Comparison of ENCODE assay signal across 15 cellular contexts in genomic region chr11:123474994-123475393, GRCh38. TPM values are rescaled to one million over a fixed set of nuclear protein-coding genes. Genes with fewer than 3 reads are reported as not detected.
DNase-seq lines count a peak whose midpoint lies in the region; ATAC-seq and TF ChIP-seq lines count a peak whose summit lies in the region.
"Had no signal": no experiment of that assay in that cellular context is flagged by ENCODE, and none has a peak within 500 bp of the region (broad histone marks: within the 10 kb centered on the region; RNA-seq: fewer than 3 reads in every experiment).

No MANE protein-coding gene starts in this region.

- H2BK15ac ChIP-seq in mesenchymal stem cell (ENCODE audit: low read depth, poor library complexity, severe bottlenecking), result no peak overlapping the region

- H3K4me3 Mint-ChIP-seq in activated CD8-positive, alpha-beta T cell treated with anti-CD3 and anti-CD28 coated beads, Interleukin-2, amount 10 ng/mL, durations not matched to agents 7 days and 5 days, result no peak overlapping the region
- H3K4me3 Mint-ChIP-seq: activated T-helper 17 cell treated with anti-CD3 and anti-CD28 coated beads, Interleukin-2, amount 50 U/mL, for 72 hours; B cell; central memory CD8-positive, alpha-beta T cell; stimulated activated effector memory CD8-positive, alpha-beta T cell treated with anti-CD3 and anti-CD28 coated beads, Interleukin-12 subunit alpha, Interleukin-12 subunit beta, amount 100 ng/mL, for 72 hours had no signal

- CTCF ChIA-PET in A673 (lab: Charles Lee), result interaction anchor here (2.4 kb wide), 1 partner anchor 68 kb away, joined by 8 read pairs; no protein-coding TSS in a partner anchor
- CTCF ChIA-PET in activated CD8-positive, alpha-beta T cell treated with anti-CD3 and anti-CD28 coated beads, Interleukin-2, amount 10 ng/mL, durations not matched to agents 7 days and 5 days (lab: Charles Lee), result interaction anchor here (0.8 to 11.4 kb wide), 13 partner anchors 9 to 184 kb away, joined by 3 to 374 read pairs (median 3); no protein-coding TSS in a partner anchor

- H2BK120ac ChIP-seq in mesenchymal stem cell (ENCODE audit: low read depth, low read length), result no peak overlapping the region

- H3K36me3 Mint-ChIP-seq in activated CD8-positive, alpha-beta T cell treated with anti-CD3 and anti-CD28 coated beads, Interleukin-2, amount 10 ng/mL, durations not matched to agents 7 days and 5 days (ENCODE audit: low read depth), result no peaks in the 10 kb centered on the region

- no TSS peak for BruUV-seq in A673 (replicated peaks; lab: Mats Ljungman, UMichigan)

- no peak overlapping the region for H3K27ac Mint-ChIP-seq in activated CD8-positive, alpha-beta T cell treated with anti-CD3 and anti-CD28 coated beads, Interleukin-2, amount 10 ng/mL, durations not matched to agents 7 days and 5 days
- H3K27ac Mint-ChIP-seq: B cell; stimulated activated effector memory CD8-positive, alpha-beta T cell treated with anti-CD3 and anti-CD28 coated beads, Interleukin-12 subunit alpha, Interleukin-12 subunit beta, amount 100 ng/mL, for 72 hours had no signal

- no peak overlapping the region for H2AFZ ChIP-seq in mesenchymal stem cell (ENCODE audit: low read depth, low read length)

- H3K4me3 ChIP-seq in A673 (ENCODE audit: low read depth, low read length, poor library complexity, severe bottlenecking) (no peak overlapping the region), mesenchymal stem cell (ENCODE audit: insufficient read depth in 1 of 2, low read depth in 1 of 2, low read length in 2 of 2) (peak overlapping the region in 1 of 2 experiments; percentile 47)

- H3K18ac ChIP-seq in mesenchymal stem cell (ENCODE audit: low read depth in 1 of 2, low read length in 2 of 2), result peak overlapping the region in 1 of 2 experiments; percentile 22

- H4K8ac ChIP-seq in mesenchymal stem cell (ENCODE audit: low read length), result peak overlapping the region; percentile 16

- H3K36me3 ChIP-seq in A673 (ENCODE audit: insufficient read depth, low read length, poor library complexity, severe bottlenecking) (no peaks in the 10 kb centered on the region), mesenchymal stem cell (ENCODE audit: control insufficient read depth in 1 of 2, insufficient read depth in 2 of 2, low read depth in 1 of 2, low read length in 2 of 2) (no peaks in the 10 kb centered on the region)
- H3K36me3 ChIP-seq: neutrophil had no signal

- no peak for DNase-seq in A673 (ENCODE audit: low spot score)
- DNase-seq in HT1080 (ENCODE audit: low read depth), result peak; percentile 57
- peak; percentile 44 for DNase-seq in cerebellum (ENCODE audit: low spot score)
- no peak for DNase-seq in mesenchymal stem cell
- no peak for DNase-seq in activated gamma-delta T cell (lab: John Stamatoyannopoulos, UW)
- DNase-seq in stimulated activated CD4-positive, alpha-beta T cell treated with anti-CD3 and anti-CD28 coated beads, Interleukin-12 subunit alpha, Interleukin-12 subunit beta, amount 100 ng/mL, for 4 hours, result no peak
- no peak for DNase-seq in activated CD8-positive, alpha-beta T cell treated with anti-CD3 and anti-CD28 coated beads, Interleukin-2, amount 10 ng/mL, durations not matched to agents 7 days and 5 days
- DNase-seq in Ammon's horn (ENCODE audit: low spot score), result no peak
- DNase-seq: activated CD4-positive, alpha-beta T cell treated with anti-CD3 and anti-CD28 coated beads for 48 hours; stimulated activated CD4-positive, alpha-beta T cell treated with anti-CD3 and anti-CD28 coated beads, Interleukin-1b, Interleukin-23, amount 100 ng/mL, for 48 hours had no signal

- H3K27ac ChIP-seq in A673 (ENCODE audit: low read depth, low read length, poor library complexity, severe bottlenecking) (peak overlapping the region; percentile 70), mesenchymal stem cell (ENCODE audit: low read length, poor library complexity, severe bottlenecking) (no peak overlapping the region)
- H3K27ac ChIP-seq: neutrophil had no signal

- H3K27me3 ChIP-seq in A673 (replicated peaks; ENCODE audit: insufficient read depth, low read depth, low read length, poor library complexity) (no peaks in the 10 kb centered on the region), mesenchymal stem cell (ENCODE audit: control insufficient read depth in 1 of 2, insufficient read depth in 1 of 2, low read length in 2 of 2) (no peaks in the 10 kb centered on the region)
- H3K27me3 ChIP-seq: neutrophil had no signal

- H3K9me3 ChIP-seq in A673 (ENCODE audit: low read depth, low read length, poor library complexity, severe bottlenecking) (no peaks in the 10 kb centered on the region), mesenchymal stem cell (ENCODE audit: control insufficient read depth, low read length) (no peaks in the 10 kb centered on the region)
- H3K9me3 ChIP-seq: neutrophil had no signal

- H3K27me3 Mint-ChIP-seq in activated CD8-positive, alpha-beta T cell treated with anti-CD3 and anti-CD28 coated beads, Interleukin-2, amount 10 ng/mL, durations not matched to agents 7 days and 5 days (ENCODE audit: low read depth), result no peaks in the 10 kb centered on the region
- H3K27me3 Mint-ChIP-seq: activated T-helper 17 cell treated with anti-CD3 and anti-CD28 coated beads, Interleukin-2, amount 50 U/mL, for 72 hours; B cell; central memory CD8-positive, alpha-beta T cell had no signal

- H3K9me3 Mint-ChIP-seq in activated CD8-positive, alpha-beta T cell treated with anti-CD3 and anti-CD28 coated beads, Interleukin-2, amount 10 ng/mL, durations not matched to agents 7 days and 5 days (ENCODE audit: insufficient read depth), result no peaks in the 10 kb centered on the region
- H3K9me3 Mint-ChIP-seq: activated T-helper 17 cell treated with anti-CD3 and anti-CD28 coated beads, Interleukin-2, amount 50 U/mL, for 72 hours; central memory CD8-positive, alpha-beta T cell; stimulated activated effector memory CD8-positive, alpha-beta T cell treated with anti-CD3 and anti-CD28 coated beads, Interleukin-12 subunit alpha, Interleukin-12 subunit beta, amount 100 ng/mL, for 72 hours had no signal

- H3K4me1 ChIP-seq in A673 (ENCODE audit: insufficient read depth, low read length, poor library complexity, severe bottlenecking), result peaks cover 32% of the 10 kb centered on the region
- H3K4me1 ChIP-seq in mesenchymal stem cell (ENCODE audit: control insufficient read depth, insufficient read depth, low read depth, low read length), result peaks cover 5% of the 10 kb centered on the region

- H2BK12ac ChIP-seq in mesenchymal stem cell (ENCODE audit: low read length in 2 of 2), result peak overlapping the region; percentile 2 to 9

- H3K9ac ChIP-seq in mesenchymal stem cell (ENCODE audit: low read length), result peak overlapping the region; percentile 87

- POLR2A ChIA-PET in A673 (lab: Charles Lee; ENCODE audit: low non-redundant PET), result interaction anchor here (0.5 kb wide), 1 partner anchor 898 kb away, joined by 7 read pairs; no protein-coding TSS in a partner anchor
- POLR2A ChIA-PET in activated CD8-positive, alpha-beta T cell treated with anti-CD3 and anti-CD28 coated beads, Interleukin-2, amount 10 ng/mL, durations not matched to agents 7 days and 5 days (lab: Charles Lee), result interaction anchor here (0.6 kb wide), 1 partner anchor 40 kb away, joined by 4 read pairs; no protein-coding TSS in a partner anchor

- H3K4me1 Mint-ChIP-seq in activated CD8-positive, alpha-beta T cell treated with anti-CD3 and anti-CD28 coated beads, Interleukin-2, amount 10 ng/mL, durations not matched to agents 7 days and 5 days (ENCODE audit: low read depth), result peaks cover 23% of the 10 kb centered on the region

- no peak overlapping the region for H3K4me2 ChIP-seq in mesenchymal stem cell (ENCODE audit: low read length, poor library complexity, severe bottlenecking)

- H3K4ac ChIP-seq in mesenchymal stem cell (ENCODE audit: low read depth in 1 of 2, low read length in 2 of 2), result peak overlapping the region in 1 of 2 experiments; percentile 64

- ATAC-seq in activated CD8-positive, alpha-beta T cell treated with anti-CD3 and anti-CD28 coated beads, Interleukin-2, amount 10 ng/mL, durations not matched to agents 7 days and 5 days, result no peak
- ATAC-seq: activated T-helper 17 cell treated with anti-CD3 and anti-CD28 coated beads, Interleukin-2, amount 50 U/mL, for 72 hours; stimulated activated effector memory CD8-positive, alpha-beta T cell treated with anti-CD3 and anti-CD28 coated beads, Interleukin-12 subunit alpha, Interleukin-12 subunit beta, amount 100 ng/mL, for 72 hours had no signal

- H3K14ac ChIP-seq in mesenchymal stem cell (ENCODE audit: low read length in 2 of 2), result no peak overlapping the region

- H2AK5ac ChIP-seq in mesenchymal stem cell (ENCODE audit: low read length, severe bottlenecking), result no peak overlapping the region

- H3K23ac ChIP-seq in mesenchymal stem cell (ENCODE audit: low read length in 2 of 2), result no peak overlapping the region

- WGBS in mesenchymal stem cell, result 81% methylated on average over 8 of the region's 8 CpGs

- no peak overlapping the region for H2BK5ac ChIP-seq in mesenchymal stem cell (ENCODE audit: low read depth, low read length, poor library complexity, severe bottlenecking)

- H3K79me1 ChIP-seq in mesenchymal stem cell (replicated peaks; ENCODE audit: low read length, poor library complexity, severe bottlenecking), result no peaks in the 10 kb centered on the region

- TF ChIP-seq CTCF in A673 (conservative IDR thresholded peaks at IDR 0.05; ENCODE audit: low read depth, low read length), result no peak

- intact Hi-C loops in A673 (cut with micrococcal nuclease; ENCODE audit: unreplicated experiment), result loop anchor here (5.0 to 10.0 kb wide), 2 partner anchors 443 to 610 kb away; no protein-coding TSS in a partner anchor

- no peak overlapping the region for H4K91ac ChIP-seq in mesenchymal stem cell (ENCODE audit: low read length)

RNA-seq across cellular contexts. Expression of gene GRAMD1B, which starts 44.9 kb away (rescaled TPM):
- total RNA-seq in A673 (2021) (12.8 and 13.0 TPM in 2 replicates), cerebellum (50.8 TPM)
- 61.0 and 70.9 TPM in 2 replicates for total RNA-seq in HT1080 (2014; rRNA removed; shearing (Covaris generic))
- 66.2 and 68.6 TPM in 2 replicates for polyA plus RNA-seq in HT1080 (2015; cell fraction: cytosol; rRNA removed)
- 136 and 138 TPM in 2 replicates for polyA plus RNA-seq in HT1080 (2015; cell fraction: nucleus; rRNA removed)
- polyA plus RNA-seq in mesenchymal stem cell (2013, experiment 1 of 2), result 1.1 TPM
- 0.97 TPM for polyA plus RNA-seq in mesenchymal stem cell (2013, experiment 2 of 2)
- total RNA-seq in activated CD8-positive, alpha-beta T cell treated with anti-CD3 and anti-CD28 coated beads, Interleukin-2, amount 10 ng/mL, durations not matched to agents 7 days and 5 days, result 10 to 100 TPM; 22.8 to 26.0 TPM

Comparison
In these comparisons a context has a peak if more than half of its experiments do, and no peak if none do; other contexts are left out.
1. DNase-seq: peak in HT1080 (single experiment) and cerebellum (single experiment); none in A673 (single experiment), mesenchymal stem cell (single experiment), activated gamma-delta T cell (single experiment), stimulated activated CD4-positive, alpha-beta T cell treated with anti-CD3 and anti-CD28 coated beads, Interleukin-12 subunit alpha, Interleukin-12 subunit beta, amount 100 ng/mL, for 4 hours (single experiment), activated CD8-positive, alpha-beta T cell treated with anti-CD3 and anti-CD28 coated beads, Interleukin-2, amount 10 ng/mL, durations not matched to agents 7 days and 5 days (single experiment) and Ammon's horn (single experiment).